Comparison of ENCODE assay signal across 8 cellular contexts in the genomic region with DNA sequence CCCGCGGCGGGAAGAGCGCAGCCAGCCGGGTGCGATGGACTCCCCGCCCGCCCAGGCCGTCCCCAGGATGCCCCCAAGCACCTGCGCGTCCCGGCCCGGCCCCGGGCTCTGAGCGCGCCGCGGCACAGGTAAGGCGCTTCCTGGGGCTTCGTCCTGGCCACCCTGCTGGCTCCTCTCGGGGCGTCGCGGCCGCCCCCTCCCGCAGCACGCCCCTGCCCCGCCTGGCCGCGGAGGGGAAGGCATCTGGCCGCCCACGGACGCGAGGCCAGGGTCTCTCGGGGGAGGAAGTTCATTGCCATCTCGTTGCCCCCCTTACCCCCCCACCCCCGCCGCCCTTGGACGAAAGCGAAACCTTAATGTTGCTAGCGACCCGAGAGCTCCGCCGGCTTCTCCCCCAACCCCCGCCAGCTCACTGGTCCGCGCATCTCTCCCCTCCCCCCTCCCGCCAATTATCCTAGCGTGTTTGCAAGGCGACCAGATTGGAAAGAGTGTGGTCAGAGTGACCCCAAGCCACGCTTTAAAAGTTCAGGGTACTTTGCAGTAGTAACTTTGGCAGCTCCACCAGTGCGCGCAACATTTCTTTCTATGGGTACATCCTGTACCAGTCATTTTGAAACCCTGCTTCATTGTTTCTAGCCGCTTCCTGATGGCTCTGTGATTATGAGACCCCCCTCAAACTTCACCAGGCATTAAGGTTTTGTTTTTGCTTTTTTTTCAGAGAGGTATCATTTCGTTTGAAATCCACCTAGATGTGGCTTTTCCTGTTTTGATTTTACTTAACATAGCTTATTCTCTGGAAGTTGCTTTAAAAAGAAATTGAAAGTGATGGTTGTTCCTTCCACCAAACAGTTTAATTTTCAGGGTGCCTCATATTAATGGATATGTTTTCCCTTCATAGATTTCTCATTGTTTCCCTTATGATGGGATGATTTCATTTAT. TPM values are rescaled to one million over a fixed set of nuclear protein-coding genes. Genes with fewer than 3 reads are reported as not detected.
A peak's percentile ranks its signal among the peaks of the same experiment; 100 is the strongest.
DNase-seq lines count a peak whose midpoint lies in the region; ATAC-seq and TF ChIP-seq lines count a peak whose summit lies in the region.

No MANE protein-coding gene starts in this region.

- in situ Hi-C loops in GM18951 (cut with MboI; ENCODE audit: low sequenced_read_pairs, unreplicated experiment) = loop anchor here (5.0 kb wide), 1 partner anchor 81 kb away; no protein-coding TSS in a partner anchor

- H3K27me3 ChIP-seq in hepatocyte = peaks cover 66% of the 10 kb centered on the region
- H3K27me3 ChIP-seq in skeletal muscle satellite cell (ENCODE audit: control insufficient read depth, insufficient read depth, low read length) = peaks cover 33% of the 10 kb centered on the region

- H3K4me2 ChIP-seq in hepatocyte = peak overlapping the region; percentile 100
- H3K4me2 ChIP-seq in skeletal muscle satellite cell (ENCODE audit: low read length) = peak overlapping the region; percentile 94

- no peaks in the 10 kb centered on the region for H3K9me2 ChIP-seq in hepatocyte (replicated peaks; ENCODE audit: insufficient read depth)

- no peak for TF ChIP-seq CTCF in AG10803 (conservative IDR thresholded peaks at IDR 0.05; ENCODE audit: low read length)
- TF ChIP-seq CTCF in hepatocyte (IDR thresholded peaks at IDR 0.05; ENCODE audit: poor library complexity) = no peak

- H3K36me3 ChIP-seq in hepatocyte (replicated peaks; ENCODE audit: insufficient read depth, low read depth) (no peaks in the 10 kb centered on the region), skeletal muscle satellite cell (ENCODE audit: insufficient read depth, low read length) (no peaks in the 10 kb centered on the region)

- peaks cover 25% of the 10 kb centered on the region for H3K36me3 Mint-ChIP-seq in activated naive CD8-positive, alpha-beta T cell treated with anti-CD3 and anti-CD28 coated beads, Interleukin-2, amount 10 ng/mL, durations not matched to agents 7 days and 5 days

- peak overlapping the region; percentile 91 for H3K4me3 Mint-ChIP-seq in activated naive CD8-positive, alpha-beta T cell treated with anti-CD3 and anti-CD28 coated beads, Interleukin-2, amount 10 ng/mL, durations not matched to agents 7 days and 5 days

- peaks cover 36% of the 10 kb centered on the region for H3K4me1 Mint-ChIP-seq in activated naive CD8-positive, alpha-beta T cell treated with anti-CD3 and anti-CD28 coated beads, Interleukin-2, amount 10 ng/mL, durations not matched to agents 7 days and 5 days

- H2AFZ ChIP-seq in hepatocyte = peak overlapping the region; percentile 66

- POLR2A ChIA-PET in activated naive CD8-positive, alpha-beta T cell treated with anti-CD3 and anti-CD28 coated beads, Interleukin-2, amount 10 ng/mL, durations not matched to agents 7 days and 5 days (lab: Charles Lee) = interaction anchor here (0.5 to 1.9 kb wide), 9 partner anchors 10 to 871 kb away, joined by 3 to 13 read pairs (median 4); partner anchors contain the start of gene PGM2

- 8% methylated on average over 10 of the region's 55 CpGs for WGBS in hepatocyte (ENCODE audit: low lambda C conversion rate, missing lambda C conversion rate)

- peak overlapping the region; percentile 93 for H3K27ac Mint-ChIP-seq in activated naive CD8-positive, alpha-beta T cell treated with anti-CD3 and anti-CD28 coated beads, Interleukin-2, amount 10 ng/mL, durations not matched to agents 7 days and 5 days

- peak overlapping the region; percentile 32 for H3K9ac ChIP-seq in skeletal muscle satellite cell (ENCODE audit: low read depth, low read length)

- no peak overlapping the region for H3K27ac ChIP-seq in hepatocyte

- no peaks in the 10 kb centered on the region for H3K9me3 Mint-ChIP-seq in activated naive CD8-positive, alpha-beta T cell treated with anti-CD3 and anti-CD28 coated beads, Interleukin-2, amount 10 ng/mL, durations not matched to agents 7 days and 5 days

- H3K4me1 ChIP-seq in hepatocyte (ENCODE audit: insufficient read depth) (peaks cover 15% of the 10 kb centered on the region), skeletal muscle satellite cell (ENCODE audit: control insufficient read depth, insufficient read depth, low read length) (peaks cover 10% of the 10 kb centered on the region)

- ATAC-seq in HG03135 (IDR thresholded peaks at IDR 0.05; ENCODE audit: unreplicated experiment) = peak; percentile 57
- peak; percentile 65 for ATAC-seq in activated naive CD8-positive, alpha-beta T cell treated with anti-CD3 and anti-CD28 coated beads, Interleukin-2, amount 10 ng/mL, durations not matched to agents 7 days and 5 days (ENCODE audit: low read depth)

- no peaks in the 10 kb centered on the region for H4K20me1 ChIP-seq in hepatocyte (ENCODE audit: insufficient read depth, poor library complexity, severe bottlenecking)

- no peaks in the 10 kb centered on the region for H3K27me3 Mint-ChIP-seq in activated naive CD8-positive, alpha-beta T cell treated with anti-CD3 and anti-CD28 coated beads, Interleukin-2, amount 10 ng/mL, durations not matched to agents 7 days and 5 days

- no peaks in the 10 kb centered on the region for H3K79me2 ChIP-seq in hepatocyte

- peak; percentile 53 for TF ChIP-seq POLR2A in GM18951 (IDR thresholded peaks at IDR 0.05; ENCODE audit: extremely low read depth, insufficient read depth, insufficient read length)
- TF ChIP-seq POLR2A in Raji (IDR thresholded peaks at IDR 0.05; ENCODE audit: insufficient read depth, low read depth, low read length) = peak; percentile 42

- H3K4me3 ChIP-seq in AG10803 (ENCODE audit: low read length) (peak overlapping the region; percentile 62), hepatocyte (peak overlapping the region; percentile 83), skeletal muscle satellite cell (ENCODE audit: low read length) (peak overlapping the region; percentile 86)

- no peak for DNase-seq in AG10803 (ENCODE audit: low read depth)
- DNase-seq in activated naive CD8-positive, alpha-beta T cell treated with anti-CD3 and anti-CD28 coated beads, Interleukin-2, amount 10 ng/mL, durations not matched to agents 7 days and 5 days = peak; percentile 83
- DNase-seq in hepatocyte (ENCODE audit: low spot score) = no peak
- no peak for DNase-seq in GF-D8 (lab: John Stamatoyannopoulos, UW)

- H3K9me3 ChIP-seq in hepatocyte (ENCODE audit: low read depth) (no peaks in the 10 kb centered on the region), skeletal muscle satellite cell (replicated peaks; ENCODE audit: low read length) (no peaks in the 10 kb centered on the region)

RNA-seq across cellular contexts. Expression of gene TBC1D1, which starts 0.6 kb away (rescaled TPM):
- total RNA-seq in activated naive CD8-positive, alpha-beta T cell treated with anti-CD3 and anti-CD28 coated beads, Interleukin-2, amount 10 ng/mL, durations not matched to agents 7 days and 5 days = 10 to 100 TPM; 79.7 to 83.7 TPM
- 117 and 123 TPM in 2 replicates for total RNA-seq in hepatocyte
- polyA plus RNA-seq in hepatocyte = 45.6 and 61.6 TPM in 2 replicates
- total RNA-seq in skeletal muscle satellite cell (2012; rRNA removed) = 58.3 and 65.9 TPM in 2 replicates
